In genomic region chr11:65530157-65530496, GRCh38 we compare ENCODE assay signal across 10 cellular contexts. TPM values are rescaled to one million over a fixed set of nuclear protein-coding genes. Genes with fewer than 3 reads are reported as not detected.
DNase-seq lines count a peak whose midpoint lies in the region; ATAC-seq and TF ChIP-seq lines count a peak whose summit lies in the region.
"Had no signal": no experiment of that assay in that cellular context is flagged by ENCODE, and none has a peak within 500 bp of the region (broad histone marks: within the 10 kb centered on the region; RNA-seq: fewer than 3 reads in every experiment).

No MANE protein-coding gene starts in this region.

- in situ Hi-C loops in astrocyte of the spinal cord (cut with HindIII; ENCODE audit: low sequenced_read_pairs): no loop called here

- H3K36me3 Mint-ChIP-seq in neural crest cell (ENCODE audit: low read depth): peaks cover 10% of the 10 kb centered on the region

- no peaks in the 10 kb centered on the region for H3K9me3 ChIP-seq in KOPT-K1 (ENCODE audit: insufficient read depth, low read length, poor library complexity, severe bottlenecking)

- ATAC-seq in GM19455 (IDR thresholded peaks at IDR 0.05; ENCODE audit: unreplicated experiment): no peak
- no peak for ATAC-seq in HG03045 (IDR thresholded peaks at IDR 0.05; ENCODE audit: unreplicated experiment)
- ATAC-seq: right cardiac atrium had no signal

- DNase-seq in NCI-H526 (lab: John Stamatoyannopoulos, UW) (peak; percentile 9 to 46), NCI-H526 treated with DMSO at 0.1 percent for 48 hours (lab: John Stamatoyannopoulos, UW) (no peak), astrocyte of the spinal cord (ENCODE audit: low read depth, low spot score) (no peak), neural crest cell (ENCODE audit: low read depth, low spot score) (no peak), dermis blood vessel endothelial cell (no peak)
- DNase-seq: NCI-H1105 treated with DMSO at 0.1 percent for 48 hours had no signal

- no peak overlapping the region for H3K4me3 ChIP-seq in astrocyte of the spinal cord (ENCODE audit: low read depth, low read length)

- TF ChIP-seq CTCF in astrocyte of the spinal cord (IDR thresholded peaks at IDR 0.05; ENCODE audit: low read depth, low read length) (peak; percentile 28), neural crest cell (conservative IDR thresholded peaks at IDR 0.05) (peak; percentile 49)

- H3K4me3 Mint-ChIP-seq in neural crest cell: peak overlapping the region; percentile 40

- peaks cover 56% of the 10 kb centered on the region for H3K36me3 ChIP-seq in KOPT-K1 (ENCODE audit: insufficient read depth, low read length)

- peaks cover 4% of the 10 kb centered on the region for H3K27me3 Mint-ChIP-seq in neural crest cell (ENCODE audit: low read depth)

- H3K27ac ChIP-seq in KOPT-K1 (ENCODE audit: low read depth, low read length, poor library complexity, severe bottlenecking): peak overlapping the region; percentile 8

- H3K9me3 Mint-ChIP-seq in neural crest cell: no peaks in the 10 kb centered on the region

- H3K4me1 Mint-ChIP-seq in neural crest cell: peaks cover 19% of the 10 kb centered on the region

- no peak overlapping the region for H3K27ac Mint-ChIP-seq in neural crest cell (ENCODE audit: unreplicated experiment)

RNA-seq across cellular contexts. Expression of gene SCYL1, which starts 5.2 kb away (rescaled TPM):
- total RNA-seq in neural crest cell: 66.0 and 68.8 TPM in 2 replicates
- 67.4 and 71.3 TPM in 2 replicates for total RNA-seq in dermis blood vessel endothelial cell

RNA-seq across cellular contexts. Expression of gene LTBP3, which starts 28.0 kb away (rescaled TPM):
- total RNA-seq in neural crest cell (21.0 and 22.5 TPM in 2 replicates), dermis blood vessel endothelial cell (31.1 and 48.2 TPM in 2 replicates)

RNA-seq across cellular contexts. Expression of gene MALAT1, which starts 31.3 kb away (rescaled TPM):
- total RNA-seq in neural crest cell (4,794 and 5,409 TPM in 2 replicates), dermis blood vessel endothelial cell (2,930 and 8,332 TPM in 2 replicates)

RNA-seq across cellular contexts. Expression of gene ZNRD2, which starts 40.1 kb away (rescaled TPM):
- 32.2 and 33.2 TPM in 2 replicates for total RNA-seq in neural crest cell
- 38.7 and 47.5 TPM in 2 replicates for total RNA-seq in dermis blood vessel endothelial cell

RNA-seq across cellular contexts. Expression of gene FAM89B, which starts 42.2 kb away (rescaled TPM):
- 82.4 and 86.3 TPM in 2 replicates for total RNA-seq in neural crest cell
- total RNA-seq in dermis blood vessel endothelial cell: 23.3 and 24.8 TPM in 2 replicates

Comparison
In these comparisons a context has a peak if more than half of its experiments do, and no peak if none do; other contexts are left out.
1. DNase-seq: peak in NCI-H526 (2 of 2); none in NCI-H526 treated with DMSO at 0.1 percent for 48 hours (single experiment), astrocyte of the spinal cord (single experiment), neural crest cell (single experiment) and dermis blood vessel endothelial cell (single experiment).